ENCODE assay signal across 1 cellular context in genomic region chr6:26026833-26027490, GRCh38.
TF ChIP-seq lines count a peak whose summit lies in the region.

No MANE protein-coding gene starts in this region.

TF ChIP-seq in H1, 55 proteins besides CTCF, POLR2A, EP300 and RAD21 (continued from another document):
- TF ChIP-seq, protein P1, sequence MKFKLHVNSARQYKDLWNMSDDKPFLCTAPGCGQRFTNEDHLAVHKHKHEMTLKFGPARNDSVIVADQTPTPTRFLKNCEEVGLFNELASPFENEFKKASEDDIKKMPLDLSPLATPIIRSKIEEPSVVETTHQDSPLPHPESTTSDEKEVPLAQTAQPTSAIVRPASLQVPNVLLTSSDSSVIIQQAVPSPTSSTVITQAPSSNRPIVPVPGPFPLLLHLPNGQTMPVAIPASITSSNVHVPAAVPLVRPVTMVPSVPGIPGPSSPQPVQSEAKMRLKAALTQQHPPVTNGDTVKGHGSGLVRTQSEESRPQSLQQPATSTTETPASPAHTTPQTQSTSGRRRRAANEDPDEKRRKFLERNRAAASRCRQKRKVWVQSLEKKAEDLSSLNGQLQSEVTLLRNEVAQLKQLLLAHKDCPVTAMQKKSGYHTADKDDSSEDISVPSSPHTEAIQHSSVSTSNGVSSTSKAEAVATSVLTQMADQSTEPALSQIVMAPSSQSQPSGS (IDR thresholded peaks at IDR 0.05; ENCODE audit: low read length) = peak; percentile 89
- peak; percentile 93 for TF ChIP-seq SP1 (IDR thresholded peaks at IDR 0.05; ENCODE audit: low read depth, low read length)
- peak; percentile 74 for TF ChIP-seq CHD2 (IDR thresholded peaks at IDR 0.05; ENCODE audit: low read length)
- no peak for TF ChIP-seq YY1 (IDR thresholded peaks at IDR 0.05; ENCODE audit: low read depth, low read length)
- TF ChIP-seq CEBPB (IDR thresholded peaks at IDR 0.05; ENCODE audit: low read depth, low read length) = no peak
- TF ChIP-seq CHD1 (IDR thresholded peaks at IDR 0.05; ENCODE audit: low read depth, low read length) = peak; percentile 82
- TF ChIP-seq SP4 (IDR thresholded peaks at IDR 0.05; ENCODE audit: low read length) = peak; percentile 95
- TF ChIP-seq SIN3A (conservative IDR thresholded peaks at IDR 0.05 in 1 of 2, IDR thresholded peaks at IDR 0.05 in 1 of 2; ENCODE audit: low read depth in 1 of 2, low read length in 2 of 2) = peak; percentile 89 to 95
- peak; percentile 98 for TF ChIP-seq TBP (IDR thresholded peaks at IDR 0.05; ENCODE audit: low read depth, low read length)
- TF ChIP-seq POLR2AphosphoS5 (IDR thresholded peaks at IDR 0.05; ENCODE audit: low read depth, low read length) = peak; percentile 100
- TF ChIP-seq MAX (IDR thresholded peaks at IDR 0.05) = peak; percentile 61
- peak; percentile 67 for TF ChIP-seq CREB1 (IDR thresholded peaks at IDR 0.05)
- peak; percentile 81; the same call in 1 of the 2 replicates for TF ChIP-seq TCF12 (IDR thresholded peaks at IDR 0.05; ENCODE audit: low read depth, low read length)
- TF ChIP-seq SAP30 (IDR thresholded peaks at IDR 0.05; ENCODE audit: insufficient read depth, insufficient replicate concordance, low read length) = peak; percentile 74
- peak; percentile 53; the same call in 1 of the 2 replicates for TF ChIP-seq E2F6 (IDR thresholded peaks at IDR 0.05)
- TF ChIP-seq RFX5 (IDR thresholded peaks at IDR 0.05; ENCODE audit: borderline replicate concordance, low read depth, low read length) = no peak
